1 cellular context compared by ENCODE assay signal in genomic region chr4:102299708-102300107, GRCh38.
TF ChIP-seq lines count a peak whose summit lies in the region.

No MANE protein-coding gene starts in this region.

TF ChIP-seq in SK-N-SH treated with all-trans-retinoic acid at 6 μM for 48 hours, 23 proteins besides CTCF, POLR2A, EP300 and RAD21 (continued from another document):
- TF ChIP-seq CSRNP3 (CRISPR knock-in tag; IDR thresholded peaks at IDR 0.05) (no peak), ZC3H10 (CRISPR knock-in tag; IDR thresholded peaks at IDR 0.05) (no peak), PPARA (CRISPR knock-in tag; IDR thresholded peaks at IDR 0.05; ENCODE audit: borderline replicate concordance) (no peak), ZFP30 (CRISPR knock-in tag; IDR thresholded peaks at IDR 0.05) (no peak), RARB (CRISPR knock-in tag; IDR thresholded peaks at IDR 0.05) (no peak), GLIS3 (CRISPR knock-in tag; IDR thresholded peaks at IDR 0.05) (no peak), ARNTL (CRISPR knock-in tag; IDR thresholded peaks at IDR 0.05; ENCODE audit: borderline replicate concordance, low read depth) (no peak)
